In the genomic region with DNA sequence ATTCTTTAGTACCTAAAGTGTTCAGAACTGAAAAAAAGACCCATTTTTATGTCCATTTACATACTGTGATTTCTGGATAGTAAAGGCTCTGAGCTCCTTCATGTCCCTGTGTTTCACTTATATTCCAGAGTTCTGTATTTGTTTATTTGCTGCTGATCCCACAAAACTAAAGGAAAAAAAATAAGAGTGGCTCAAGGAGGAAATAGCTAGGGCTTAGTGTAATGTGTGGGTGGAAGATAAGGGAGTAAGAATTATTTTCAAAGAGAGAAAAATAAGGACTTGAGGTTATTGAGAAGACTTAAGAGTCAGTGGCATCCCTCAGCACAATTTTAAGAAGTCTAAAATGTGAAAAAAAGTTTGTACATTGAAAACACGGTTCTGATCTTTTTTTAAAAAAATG, we compare ENCODE assay signal across 18 cellular contexts. TPM values are rescaled to one million over a fixed set of nuclear protein-coding genes. Genes with fewer than 3 reads are reported as not detected.
"Had no signal": no experiment of that assay in that cellular context is flagged by ENCODE, and none has a peak within 500 bp of the region (broad histone marks: within the 10 kb centered on the region; RNA-seq: fewer than 3 reads in every experiment).

No MANE protein-coding gene starts in this region.

- H3K27ac ChIP-seq: body of pancreas, right lobe of liver, SK-N-MC, upper lobe of right lung had no signal

- H3K4me1 ChIP-seq: right lobe of liver had no signal

- H3K27me3 ChIP-seq: body of pancreas, gastroesophageal sphincter, right lobe of liver, upper lobe of right lung had no signal

- H3K36me3 ChIP-seq: gastroesophageal sphincter, right lobe of liver, upper lobe of right lung had no signal

- H3K4me3 ChIP-seq: body of pancreas, gastroesophageal sphincter, right lobe of liver, SK-N-MC, upper lobe of right lung had no signal

- DNase-seq: activated CD4-positive, alpha-beta memory T cell treated with anti-CD3 and anti-CD28 coated beads, Interleukin-2, amount 10 ng/mL, durations not matched to agents 7 days and 5 days; activated CD4-positive, alpha-beta T cell treated with anti-CD3 and anti-CD28 coated beads for 36 hours; activated CD8-positive, alpha-beta memory T cell treated with anti-CD3 and anti-CD28 coated beads, Interleukin-2, amount 50 U/mL, for 48 hours; activated naive CD4-positive, alpha-beta T cell treated with Interleukin-2 at 50 U/mL for 16 hours; activated naive CD8-positive, alpha-beta T cell treated with anti-CD3 and anti-CD28 coated beads, Interleukin-2, amount 50 U/mL, for 24 hours; body of pancreas; kidney; left ventricle myocardium superior; right lobe of liver; stimulated activated CD4-positive, alpha-beta T cell treated with anti-CD3 and anti-CD28 coated beads, Interleukin-4, amount 100 ng/mL, for 1 hour; stimulated activated CD8-positive, alpha-beta memory T cell treated with anti-CD3 and anti-CD28 coated beads, Interleukin-4, amount 100 ng/mL, for 48 hours; stimulated activated naive CD8-positive, alpha-beta T cell treated with anti-CD3 and anti-CD28 coated beads, Interleukin-15, Interleukin-2, amounts not matched to agents 100 U/mL and 50 U/mL, for 24 hours; T-cell; T1000; upper lobe of right lung had no signal

- H3K9me3 ChIP-seq: body of pancreas, gastroesophageal sphincter, right lobe of liver, upper lobe of right lung had no signal

- FAIRE-seq: endometrium, kidney had no signal

RNA-seq across cellular contexts. Expression of gene ENTREP1, which starts 46.0 kb away (rescaled TPM):
- total RNA-seq: activated CD4-positive, alpha-beta memory T cell treated with anti-CD3 and anti-CD28 coated beads, Interleukin-2, amount 10 ng/mL, durations not matched to agents 7 days and 5 days; activated CD4-positive, alpha-beta T cell treated with anti-CD3 and anti-CD28 coated beads for 36 hours had no signal
